Comparison of ENCODE assay signal across 14 cellular contexts in genomic region chr9:128249558-128249913, GRCh38. TPM values are rescaled to one million over a fixed set of nuclear protein-coding genes. Genes with fewer than 3 reads are reported as not detected.
A peak's percentile ranks its signal among the peaks of the same experiment; 100 is the strongest.
DNase-seq lines count a peak whose midpoint lies in the region; ATAC-seq, FAIRE-seq and TF ChIP-seq lines count a peak whose summit lies in the region.
"Had no signal": no experiment of that assay in that cellular context is flagged by ENCODE, and none has a peak within 500 bp of the region (broad histone marks: within the 10 kb centered on the region; RNA-seq: fewer than 3 reads in every experiment).

No MANE protein-coding gene starts in this region.

- no peaks in the 10 kb centered on the region for H3K36me3 Mint-ChIP-seq in activated T-cell treated with anti-CD3 and anti-CD28 coated beads, Interleukin-2, amount 50 U/mL, for 4 hours (ENCODE audit: insufficient read depth)
- no peaks in the 10 kb centered on the region for H3K36me3 Mint-ChIP-seq in stimulated activated memory B cell treated with anti-CD40 and anti-IgM and Interleukin-4, amounts not matched to agents 10 μg/mL and 1 μg/mL and 100 μg/mL, for 72 hours

- H3K4me1 Mint-ChIP-seq in activated T-cell treated with anti-CD3 and anti-CD28 coated beads, Interleukin-2, amount 50 U/mL, for 4 hours (ENCODE audit: low read depth): peaks cover 13% of the 10 kb centered on the region
- H3K4me1 Mint-ChIP-seq in stimulated activated memory B cell treated with anti-CD40 and anti-IgM and Interleukin-4, amounts not matched to agents 10 μg/mL and 1 μg/mL and 100 μg/mL, for 72 hours: peaks cover 28% of the 10 kb centered on the region

- peak overlapping the region; percentile 56 for H3K4me2 ChIP-seq in SU-DHL-6 (ENCODE audit: low read depth, low read length, poor library complexity, severe bottlenecking)
- no peak overlapping the region for H3K4me2 ChIP-seq in endothelial cell of umbilical vein (ENCODE audit: insufficient read depth, low read length)

- peak overlapping the region; percentile 53 for H3K27ac Mint-ChIP-seq in stimulated activated memory B cell treated with anti-CD40 and anti-IgM and Interleukin-4, amounts not matched to agents 10 μg/mL and 1 μg/mL and 100 μg/mL, for 72 hours

- no peak for TF ChIP-seq POLR2A in endothelial cell of umbilical vein (IDR thresholded peaks at IDR 0.05; ENCODE audit: low read depth, low read length)

- no peak for ATAC-seq in activated T-cell treated with anti-CD3 and anti-CD28 coated beads, Interleukin-2, amount 50 U/mL, for 4 hours
- no peak for ATAC-seq in stimulated activated memory B cell treated with anti-CD40 and anti-IgM and Interleukin-4, amounts not matched to agents 10 μg/mL and 1 μg/mL and 100 μg/mL, for 72 hours
- ATAC-seq in GM18861 (IDR thresholded peaks at IDR 0.05; ENCODE audit: unreplicated experiment): no peak
- ATAC-seq in left lung: no peak
- ATAC-seq: SK-N-SH treated with all-trans-retinoic acid at 6 μM for 48 hours had no signal

- H3K4me1 ChIP-seq in endothelial cell of umbilical vein (ENCODE audit: control insufficient read depth, extremely low read depth, insufficient read depth, low read length) (peaks cover 28% of the 10 kb centered on the region), left lung (peaks cover 20 to 37% of the 10 kb centered on the region in 2 donors)

- H3K79me2 ChIP-seq in SU-DHL-6 (ENCODE audit: insufficient read depth, low read length): no peaks in the 10 kb centered on the region
- no peaks in the 10 kb centered on the region for H3K79me2 ChIP-seq in endothelial cell of umbilical vein (ENCODE audit: control insufficient read depth, insufficient read depth, low read length)

- 0 out of 2 replicates have a peak overlapping the region, but pooled peaks have one; percentile 17 for H3K9ac ChIP-seq in SU-DHL-6 (ENCODE audit: low read length)
- H3K9ac ChIP-seq in endothelial cell of umbilical vein (replicated peaks; ENCODE audit: extremely low read depth, insufficient read depth, low read length): no peak overlapping the region

- peaks cover 8% of the 10 kb centered on the region for H3K27me3 Mint-ChIP-seq in activated T-cell treated with anti-CD3 and anti-CD28 coated beads, Interleukin-2, amount 50 U/mL, for 4 hours (ENCODE audit: low read depth)
- peaks cover 24% of the 10 kb centered on the region for H3K27me3 Mint-ChIP-seq in stimulated activated memory B cell treated with anti-CD40 and anti-IgM and Interleukin-4, amounts not matched to agents 10 μg/mL and 1 μg/mL and 100 μg/mL, for 72 hours

- H3K9me3 ChIP-seq in SU-DHL-6 (ENCODE audit: insufficient read depth, low read length) (no peaks in the 10 kb centered on the region), endothelial cell of umbilical vein (replicated peaks; ENCODE audit: control insufficient read depth, insufficient read depth, low read length) (no peaks in the 10 kb centered on the region), left lung (no peaks in the 10 kb centered on the region)
- H3K9me3 ChIP-seq: transverse colon had no signal

- TF ChIP-seq CTCF in SU-DHL-6 (IDR thresholded peaks at IDR 0.05; ENCODE audit: insufficient read depth, low read length, poor library complexity, severe bottlenecking) (no peak), endothelial cell of umbilical vein (IDR thresholded peaks at IDR 0.05; ENCODE audit: extremely low read depth in 1 of 2, insufficient read depth in 1 of 2, low read depth in 1 of 2, low read length in 2 of 2) (no peak), brain microvascular endothelial cell (IDR thresholded peaks at IDR 0.05; ENCODE audit: low read depth, low read length, missing control alignments) (no peak), left lung (IDR thresholded peaks at IDR 0.05) (no peak)

- POLR2A ChIA-PET in endothelial cell of umbilical vein (lab: Charles Lee): interaction anchor here (0.7 kb wide), 1 partner anchor 194 kb away, joined by 4 read pairs; no protein-coding TSS in a partner anchor

- in situ Hi-C loops in brain microvascular endothelial cell (cut with HindIII; ENCODE audit: low pct_ligation_motif_present, low sequenced_read_pairs): no loop called here

- intact Hi-C loops in endothelial cell of umbilical vein (cut with micrococcal nuclease): no loop called here
- intact Hi-C loops in left lung (cut with DNase I): no loop called here

- no peaks in the 10 kb centered on the region for H3K9me3 Mint-ChIP-seq in activated T-cell treated with anti-CD3 and anti-CD28 coated beads, Interleukin-2, amount 50 U/mL, for 4 hours
- no peaks in the 10 kb centered on the region for H3K9me3 Mint-ChIP-seq in stimulated activated memory B cell treated with anti-CD40 and anti-IgM and Interleukin-4, amounts not matched to agents 10 μg/mL and 1 μg/mL and 100 μg/mL, for 72 hours

- DNase-seq in activated T-cell treated with anti-CD3 and anti-CD28 coated beads, Interleukin-2, amount 50 U/mL, for 4 hours: no peak
- DNase-seq in activated T-cell treated with anti-CD3 and anti-CD28 coated beads for 4 hours (no peak), endothelial cell of umbilical vein (ENCODE audit: low read depth, low spot score) (no peak), brain microvascular endothelial cell (no peak), left lung (no peak)
- DNase-seq: DMS153, NCI-H187, transverse colon had no signal

- 0 out of 2 replicates have a peak, but pooled peaks cover 3% of the 10 kb centered on the region for H3F3A ChIP-seq in SU-DHL-6 (ENCODE audit: insufficient read depth)

- FAIRE-seq in endothelial cell of umbilical vein (lab: Jason Lieb, UNC): peak; percentile 24
- FAIRE-seq: HTR-8/SVneo had no signal

- H3K9me1 ChIP-seq in endothelial cell of umbilical vein (replicated peaks; ENCODE audit: control insufficient read depth, extremely low read depth, insufficient read depth, low read length): no peaks in the 10 kb centered on the region

- H3K4me3 Mint-ChIP-seq in activated T-cell treated with anti-CD3 and anti-CD28 coated beads, Interleukin-2, amount 50 U/mL, for 4 hours: peak overlapping the region; percentile 79
- H3K4me3 Mint-ChIP-seq in stimulated activated memory B cell treated with anti-CD40 and anti-IgM and Interleukin-4, amounts not matched to agents 10 μg/mL and 1 μg/mL and 100 μg/mL, for 72 hours: peak overlapping the region; percentile 81

- peak overlapping the region; percentile 72 for H2AFZ ChIP-seq in SU-DHL-6 (ENCODE audit: low read depth, low read length, severe bottlenecking)
- no peak overlapping the region for H2AFZ ChIP-seq in endothelial cell of umbilical vein (ENCODE audit: low read depth, low read length)

- H3K36me3 ChIP-seq in SU-DHL-6 (ENCODE audit: low read length): no peaks in the 10 kb centered on the region
- no peaks in the 10 kb centered on the region for H3K36me3 ChIP-seq in endothelial cell of umbilical vein (ENCODE audit: control insufficient read depth in 2 of 2, extremely low read depth in 1 of 2, insufficient read depth in 2 of 2, low read length in 2 of 2)
- no peaks in the 10 kb centered on the region for H3K36me3 ChIP-seq in brain microvascular endothelial cell (replicated peaks)
- H3K36me3 ChIP-seq in left lung: no peaks in the 10 kb centered on the region
- H3K36me3 ChIP-seq: transverse colon had no signal

- H4K20me1 ChIP-seq in SU-DHL-6 (ENCODE audit: low read depth, low read length) (no peaks in the 10 kb centered on the region), endothelial cell of umbilical vein (replicated peaks; ENCODE audit: control insufficient read depth, extremely low read depth, insufficient read depth, low read length) (no peaks in the 10 kb centered on the region)

- no peaks in the 10 kb centered on the region for H3K9me2 ChIP-seq in SU-DHL-6 (replicated peaks; ENCODE audit: insufficient read depth, low read length)

- H3K27me3 ChIP-seq in SU-DHL-6 (ENCODE audit: low read length): no peaks in the 10 kb centered on the region
- H3K27me3 ChIP-seq in endothelial cell of umbilical vein (ENCODE audit: control insufficient read depth in 2 of 2, insufficient read depth in 2 of 2, low read length in 2 of 2): no peaks in the 10 kb centered on the region
- no peaks in the 10 kb centered on the region for H3K27me3 ChIP-seq in brain microvascular endothelial cell (replicated peaks)
- peaks cover 0 to 22% of the 10 kb centered on the region in 2 donors for H3K27me3 ChIP-seq in left lung

- no peak overlapping the region for H3K27ac ChIP-seq in SU-DHL-6 (ENCODE audit: low read depth, low read length)
- no peak overlapping the region for H3K27ac ChIP-seq in endothelial cell of umbilical vein (ENCODE audit: insufficient read depth, low read depth, low read length)
- no peak overlapping the region for H3K27ac ChIP-seq in brain microvascular endothelial cell
- H3K27ac ChIP-seq in left lung: no peak overlapping the region
- H3K27ac ChIP-seq: epithelial cell of prostate had no signal

- H3K4me3 ChIP-seq in SU-DHL-6 (ENCODE audit: insufficient read depth, low read length, poor library complexity, severe bottlenecking) (no peak overlapping the region), endothelial cell of umbilical vein (replicated peaks in 1 of 3; ENCODE audit: insufficient read depth in 1 of 3, low read depth in 1 of 3, low read length in 3 of 3) (no peak overlapping the region), brain microvascular endothelial cell (ENCODE audit: low read depth, low read length) (no peak overlapping the region), left lung (no peak overlapping the region)

- dilution Hi-C loops in endothelial cell of umbilical vein (cut with MboI; ENCODE audit: extremely low pct_ligation_motif_present, low sequenced_read_pairs): no loop called here

- BruUV-seq in endothelial cell of umbilical vein (replicated peaks; lab: Mats Ljungman, UMichigan): no TSS peak

- CTCF ChIA-PET in endothelial cell of umbilical vein (lab: Charles Lee): interaction anchor here (1.3 to 1.5 kb wide), 2 partner anchors 26 to 92 kb away, joined by 5 to 7 read pairs; partner anchors contain the start of genes GOLGA2 and SWI5

RNA-seq across cellular contexts. Expression of gene GOLGA2, which starts 26.3 kb away (rescaled TPM):
- 10 to 100 TPM; 39.4 to 48.2 (median 46.5) TPM for total RNA-seq in activated T-cell treated with anti-CD3 and anti-CD28 coated beads, Interleukin-2, amount 50 U/mL, for 4 hours
- total RNA-seq in endothelial cell of umbilical vein (107 and 114 TPM in 2 replicates), left lung (100 to 1,000 TPM; 108 to 126 TPM)
- polyA plus RNA-seq in endothelial cell of umbilical vein: 42.3 and 52.3 TPM in 2 replicates
- polyA plus RNA-seq in endothelial cell of umbilical vein (2011; cell fraction: cytosol; rRNA removed): 60.9 and 63.1 TPM in 2 replicates
- 168 and 171 TPM in 2 replicates for polyA plus RNA-seq in endothelial cell of umbilical vein (2011; cell fraction: nucleus; rRNA removed)
- 62.3 and 70.7 TPM in 2 replicates for polyA plus RNA-seq in endothelial cell of umbilical vein (2012)
- 76.1 and 77.9 TPM in 2 replicates for polyA minus RNA-seq in endothelial cell of umbilical vein
- polyA minus RNA-seq in endothelial cell of umbilical vein (2011; cell fraction: cytosol; rRNA and poly(A)+ RNA removed): 13.6 TPM
- 71.3 and 78.5 TPM in 2 replicates for polyA minus RNA-seq in endothelial cell of umbilical vein (2011; cell fraction: nucleus; rRNA and poly(A)+ RNA removed)

RNA-seq across cellular contexts. Expression of gene SWI5, which starts 26.5 kb away (rescaled TPM):
- total RNA-seq in activated T-cell treated with anti-CD3 and anti-CD28 coated beads, Interleukin-2, amount 50 U/mL, for 4 hours: 10 to 100 TPM; 18.6 to 19.5 (median 19.1) TPM
- total RNA-seq in endothelial cell of umbilical vein (21.2 and 25.2 TPM in 2 replicates), left lung (10 to 100 TPM; 16.2 to 25.6 TPM)
- polyA plus RNA-seq in endothelial cell of umbilical vein: 58.0 and 62.0 TPM in 2 replicates
- polyA plus RNA-seq in endothelial cell of umbilical vein (2011; cell fraction: cytosol; rRNA removed): 76.4 and 82.8 TPM in 2 replicates
- 23.2 and 25.4 TPM in 2 replicates for polyA plus RNA-seq in endothelial cell of umbilical vein (2011; cell fraction: nucleus; rRNA removed)
- polyA plus RNA-seq in endothelial cell of umbilical vein (2012): 38.5 and 41.5 TPM in 2 replicates
- 17.0 and 20.1 TPM in 2 replicates for polyA minus RNA-seq in endothelial cell of umbilical vein
- polyA minus RNA-seq in endothelial cell of umbilical vein (2011; cell fraction: cytosol; rRNA and poly(A)+ RNA removed): 28.7 TPM
- 3.7 and 4.8 TPM in 2 replicates for polyA minus RNA-seq in endothelial cell of umbilical vein (2011; cell fraction: nucleus; rRNA and poly(A)+ RNA removed)

RNA-seq across cellular contexts. Expression of gene DNM1, which starts 46.4 kb away (rescaled TPM):
- total RNA-seq in activated T-cell treated with anti-CD3 and anti-CD28 coated beads, Interleukin-2, amount 50 U/mL, for 4 hours: under 1 TPM; 0.32 to 0.43 (median 0.40) TPM
- total RNA-seq in endothelial cell of umbilical vein (2.9 and 7.9 TPM in 2 replicates), left lung (10 to 100 TPM in 1 of 2 donors, 1 to 10 TPM in 1; 9.0 to 17.2 TPM)
- polyA plus RNA-seq in endothelial cell of umbilical vein: 0.59 TPM in 2 replicates
- 0.21 and 0.28 TPM in 2 replicates for polyA plus RNA-seq in endothelial cell of umbilical vein (2011; cell fraction: cytosol; rRNA removed)
- 2.7 and 3.9 TPM in 2 replicates for polyA plus RNA-seq in endothelial cell of umbilical vein (2011; cell fraction: nucleus; rRNA removed)
- polyA plus RNA-seq in endothelial cell of umbilical vein (2012): 0.75 and 1.3 TPM in 2 replicates
- 1.3 and 1.8 TPM in 2 replicates for polyA minus RNA-seq in endothelial cell of umbilical vein
- polyA minus RNA-seq in endothelial cell of umbilical vein (2011; cell fraction: cytosol; rRNA and poly(A)+ RNA removed): 1.6 TPM
- 2.1 and 2.2 TPM in 2 replicates for polyA minus RNA-seq in endothelial cell of umbilical vein (2011; cell fraction: nucleus; rRNA and poly(A)+ RNA removed)

RNA-seq across cellular contexts. Expression of gene CIZ1, which starts 58.2 kb away (rescaled TPM):
- 100 to 1,000 TPM; 117 to 128 (median 124) TPM for total RNA-seq in activated T-cell treated with anti-CD3 and anti-CD28 coated beads, Interleukin-2, amount 50 U/mL, for 4 hours
- total RNA-seq in endothelial cell of umbilical vein (143 and 150 TPM in 2 replicates), left lung (100 to 1,000 TPM; 102 to 115 TPM)
- polyA plus RNA-seq in endothelial cell of umbilical vein: 88.3 and 97.2 TPM in 2 replicates
- 61.2 and 64.5 TPM in 2 replicates for polyA plus RNA-seq in endothelial cell of umbilical vein (2011; cell fraction: cytosol; rRNA removed)
- polyA plus RNA-seq in endothelial cell of umbilical vein (2011; cell fraction: nucleus; rRNA removed): 129 and 141 TPM in 2 replicates
- 106 and 126 TPM in 2 replicates for polyA plus RNA-seq in endothelial cell of umbilical vein (2012)
- polyA minus RNA-seq in endothelial cell of umbilical vein: 72.8 and 92.2 TPM in 2 replicates
- 89.1 TPM for polyA minus RNA-seq in endothelial cell of umbilical vein (2011; cell fraction: cytosol; rRNA and poly(A)+ RNA removed)
- 32.6 and 40.5 TPM in 2 replicates for polyA minus RNA-seq in endothelial cell of umbilical vein (2011; cell fraction: nucleus; rRNA and poly(A)+ RNA removed)
